Comparison of ENCODE assay signal across 9 cellular contexts in the genomic region with DNA sequence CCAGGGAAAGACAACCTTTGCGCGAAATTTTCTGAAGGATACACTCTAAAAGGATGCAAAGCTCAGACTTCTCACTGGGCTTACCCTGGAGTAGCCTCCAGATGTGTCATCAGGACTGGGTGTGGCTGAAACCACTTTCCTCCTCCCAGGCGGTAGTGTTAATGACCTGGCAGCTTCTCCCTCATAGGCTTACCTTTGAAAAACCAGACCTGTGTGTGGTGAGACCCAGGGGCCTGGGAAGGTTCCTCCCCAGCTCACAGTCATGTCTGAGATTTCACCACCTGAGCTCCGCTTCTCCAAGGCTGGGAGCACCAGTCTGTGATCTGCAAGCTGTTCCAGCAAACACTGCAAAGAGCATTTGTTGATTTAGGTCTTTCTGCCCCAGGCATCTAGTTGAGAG.
DNase-seq lines count a peak whose midpoint lies in the region; TF ChIP-seq lines count a peak whose summit lies in the region.
"Had no signal": no experiment of that assay in that cellular context is flagged by ENCODE, and none has a peak within 500 bp of the region (broad histone marks: within the 10 kb centered on the region; RNA-seq: fewer than 3 reads in every experiment).

No MANE protein-coding gene starts in this region.

- POLR2A ChIA-PET in activated CD4-positive, alpha-beta memory T cell treated with anti-CD3 and anti-CD28 coated beads, Interleukin-2, amount 10 ng/mL, durations not matched to agents 7 days and 5 days (lab: Charles Lee): interaction anchor here (0.8 to 1.8 kb wide), 7 partner anchors 8 to 197 kb away, joined by 3 to 5 read pairs (median 4); partner anchors contain the start of gene KIF5B

- H3K36me3 Mint-ChIP-seq in HFFc6 (ENCODE audit: low read depth): no peaks in the 10 kb centered on the region
- no peaks in the 10 kb centered on the region for H3K36me3 Mint-ChIP-seq in activated CD4-positive, alpha-beta memory T cell treated with anti-CD3 and anti-CD28 coated beads, Interleukin-2, amount 10 ng/mL, durations not matched to agents 7 days and 5 days (ENCODE audit: low read depth)
- H3K36me3 Mint-ChIP-seq in mesothelial cell of epicardium: no peaks in the 10 kb centered on the region

- CTCF ChIA-PET in activated CD4-positive, alpha-beta memory T cell treated with anti-CD3 and anti-CD28 coated beads, Interleukin-2, amount 10 ng/mL, durations not matched to agents 7 days and 5 days (lab: Charles Lee): interaction anchor here (1.3 to 1.6 kb wide), 2 partner anchors 41 to 115 kb away, joined by 4 read pairs; no protein-coding TSS in a partner anchor

- H3K4me3 Mint-ChIP-seq in HFFc6: no peak overlapping the region
- H3K4me3 Mint-ChIP-seq in activated CD4-positive, alpha-beta memory T cell treated with anti-CD3 and anti-CD28 coated beads, Interleukin-2, amount 10 ng/mL, durations not matched to agents 7 days and 5 days: no peak overlapping the region
- H3K4me3 Mint-ChIP-seq in mesothelial cell of epicardium: no peak overlapping the region

- H3K27me3 Mint-ChIP-seq in HFFc6 (ENCODE audit: insufficient read depth): peaks cover 4% of the 10 kb centered on the region; the same call in 1 of the 2 replicates
- no peaks in the 10 kb centered on the region for H3K27me3 Mint-ChIP-seq in activated CD4-positive, alpha-beta memory T cell treated with anti-CD3 and anti-CD28 coated beads, Interleukin-2, amount 10 ng/mL, durations not matched to agents 7 days and 5 days
- no peaks in the 10 kb centered on the region for H3K27me3 Mint-ChIP-seq in mesothelial cell of epicardium (ENCODE audit: low read depth)

- DNase-seq in NCI-H748 (lab: John Stamatoyannopoulos, UW; ENCODE audit: unreplicated experiment) (peak; percentile 29), NCI-H748 treated with DMSO at 0.1 percent for 48 hours (lab: John Stamatoyannopoulos, UW) (no peak), HFFc6 (peak; percentile 8), mesothelial cell of epicardium (ENCODE audit: low spot score in 2 of 2, unreplicated experiment in 2 of 2) (no peak), T-helper 9 cell (no peak), C1 segment of cervical spinal cord (lab: John Stamatoyannopoulos, UW) (no peak), SKM-1 treated with dmso at 0.1 percent for 144 hours (lab: John Stamatoyannopoulos, UW; ENCODE audit: unreplicated experiment) (no peak)
- peak; percentile 47 for DNase-seq in activated CD4-positive, alpha-beta memory T cell treated with anti-CD3 and anti-CD28 coated beads, Interleukin-2, amount 10 ng/mL, durations not matched to agents 7 days and 5 days
- DNase-seq: NCI-H1092 had no signal

- H3K4me1 Mint-ChIP-seq in HFFc6 (ENCODE audit: low read depth): peaks cover 10% of the 10 kb centered on the region
- H3K4me1 Mint-ChIP-seq in activated CD4-positive, alpha-beta memory T cell treated with anti-CD3 and anti-CD28 coated beads, Interleukin-2, amount 10 ng/mL, durations not matched to agents 7 days and 5 days: peaks cover 40% of the 10 kb centered on the region
- peaks cover 9% of the 10 kb centered on the region for H3K4me1 Mint-ChIP-seq in mesothelial cell of epicardium

- TF ChIP-seq CTCF in HFFc6 (IDR thresholded peaks at IDR 0.05) (no peak), mesothelial cell of epicardium (IDR thresholded peaks at IDR 0.05; ENCODE audit: unreplicated experiment) (no peak)

- no peaks in the 10 kb centered on the region for H3K9me3 Mint-ChIP-seq in HFFc6
- H3K9me3 Mint-ChIP-seq in activated CD4-positive, alpha-beta memory T cell treated with anti-CD3 and anti-CD28 coated beads, Interleukin-2, amount 10 ng/mL, durations not matched to agents 7 days and 5 days: no peaks in the 10 kb centered on the region
- no peaks in the 10 kb centered on the region for H3K9me3 Mint-ChIP-seq in mesothelial cell of epicardium

- H3K27ac Mint-ChIP-seq in HFFc6 (no peak overlapping the region), mesothelial cell of epicardium (peak overlapping the region; percentile 43)
- no peak overlapping the region for H3K27ac Mint-ChIP-seq in activated CD4-positive, alpha-beta memory T cell treated with anti-CD3 and anti-CD28 coated beads, Interleukin-2, amount 10 ng/mL, durations not matched to agents 7 days and 5 days

Comparison
In these comparisons a context has a peak if more than half of its experiments do, and no peak if none do; other contexts are left out.
1. DNase-seq: peak in NCI-H748 (single experiment), HFFc6 (single experiment) and activated CD4-positive, alpha-beta memory T cell treated with anti-CD3 and anti-CD28 coated beads, Interleukin-2, amount 10 ng/mL, durations not matched to agents 7 days and 5 days (single experiment); none in NCI-H748 treated with DMSO at 0.1 percent for 48 hours (single experiment), mesothelial cell of epicardium (0 of 2), T-helper 9 cell (single experiment), C1 segment of cervical spinal cord (0 of 14) and SKM-1 treated with dmso at 0.1 percent for 144 hours (single experiment).